Comparison of ENCODE assay signal across 32 cellular contexts in genomic region chr1:30104551-30104950, GRCh38.
"Had no signal": no experiment of that assay in that cellular context is flagged by ENCODE, and none has a peak within 500 bp of the region (broad histone marks: within the 10 kb centered on the region; RNA-seq: fewer than 3 reads in every experiment).

No MANE protein-coding gene starts in this region.

- H3K4me2 ChIP-seq: KMS-11 had no signal

- H3K9ac ChIP-seq: KMS-11 had no signal

- H3K9me3 ChIP-seq: MG63 had no signal

- DNase-seq: Karpas-422, Kasumi-1, MG63, MM.1S, MV-4-11, NCI-H1048, NCI-H1092, NCI-H1092 treated with DMSO at 0.1 percent for 48 hours, NCI-H1105, NCI-H1417 treated with DMSO at 0.1 percent for 48 hours, NCI-H1436, NCI-H1436 treated with DMSO at 0.1 percent for 48 hours, NCI-H146, NCI-H1694, NCI-H1694 treated with DMSO at 0.1 percent for 48 hours, NCI-H187, NCI-H187 treated with DMSO at 0.1 percent for 48 hours, NCI-H1930, NCI-H2029, NCI-H2029 treated with DMSO at 0.1 percent for 48 hours, NCI-H2081, NCI-H2081 treated with DMSO at 0.1 percent for 48 hours, NCI-H2107, NCI-H2171, NCI-H2171 treated with DMSO at 0.1 percent for 48 hours, NCI-H2227 treated with DMSO at 0.1 percent for 48 hours, NCI-H226, NCI-H345, NCI-H446, NCI-H446 treated with DMSO at 0.1 percent for 48 hours, NCI-H510A had no signal

- H3K27ac ChIP-seq: KMS-11 had no signal

- H3K4me3 ChIP-seq: MG63 had no signal

- H3K36me3 ChIP-seq: MG63 had no signal

- H3K27me3 ChIP-seq: MG63 had no signal
